In genomic region chr4:115433501-115433900, GRCh38 we compare ENCODE assay signal across 21 cellular contexts.
"Had no signal": no experiment of that assay in that cellular context is flagged by ENCODE, and none has a peak within 500 bp of the region (broad histone marks: within the 10 kb centered on the region; RNA-seq: fewer than 3 reads in every experiment).

No MANE protein-coding gene starts in this region.

- H3K27me3 ChIP-seq: neutrophil, right lobe of liver, stomach, transverse colon, vagina had no signal

- H3K4me3 ChIP-seq: right lobe of liver, skin epidermis, stomach, transverse colon, vagina had no signal

- H3K36me3 Mint-ChIP-seq: activated naive CD8-positive, alpha-beta T cell treated with anti-CD3 and anti-CD28 coated beads for 36 hours; stimulated activated memory B cell treated with anti-CD40 and anti-IgM and Interleukin-4, amounts not matched to agents 10 μg/mL and 1 μg/mL and 100 μg/mL, for 72 hours had no signal

- ATAC-seq: left colon; right lobe of liver; stimulated activated memory B cell treated with anti-CD40 and anti-IgM and Interleukin-4, amounts not matched to agents 10 μg/mL and 1 μg/mL and 100 μg/mL, for 72 hours had no signal

- H3K79me2 ChIP-seq: parathyroid adenoma had no signal

- H3K27ac ChIP-seq: neutrophil, parathyroid adenoma, right lobe of liver, skin epidermis, stomach, transverse colon, vagina had no signal

- H3K4me1 Mint-ChIP-seq: activated naive CD8-positive, alpha-beta T cell treated with anti-CD3 and anti-CD28 coated beads for 36 hours; nephron; stimulated activated memory B cell treated with anti-CD40 and anti-IgM and Interleukin-4, amounts not matched to agents 10 μg/mL and 1 μg/mL and 100 μg/mL, for 72 hours had no signal

- DNase-seq: activated CD4-positive, alpha-beta T cell treated with anti-CD3 and anti-CD28 coated beads for 4 hours; activated CD4-positive, alpha-beta T cell treated with anti-CD3 and anti-CD28 coated beads, Interleukin-2, amount 50 U/mL, for 48 hours; activated CD4-positive, CD25-positive, alpha-beta regulatory T cell; activated naive CD4-positive, alpha-beta T cell treated with Interleukin-2 at 50 U/mL for 16 hours; activated naive CD8-positive, alpha-beta T cell treated with anti-CD3 and anti-CD28 coated beads for 36 hours; activated T-cell treated with anti-CD3 and anti-CD28 coated beads, Interleukin-2, amount 50 U/mL, for 48 hours; foreskin fibroblast; left colon; midbrain; right lobe of liver; stimulated activated CD4-positive, alpha-beta T cell treated with anti-CD3 and anti-CD28 coated beads, Interleukin-15, amount 100 ng/mL, for 24 hours; stomach; T1000; transverse colon had no signal

- H3K27me3 Mint-ChIP-seq: activated naive CD8-positive, alpha-beta T cell treated with anti-CD3 and anti-CD28 coated beads for 36 hours; stimulated activated memory B cell treated with anti-CD40 and anti-IgM and Interleukin-4, amounts not matched to agents 10 μg/mL and 1 μg/mL and 100 μg/mL, for 72 hours had no signal

- H3K9me3 ChIP-seq: neutrophil, right lobe of liver, stomach, transverse colon, vagina had no signal

- H3K27ac Mint-ChIP-seq: activated naive CD8-positive, alpha-beta T cell treated with anti-CD3 and anti-CD28 coated beads for 36 hours; nephron; stimulated activated memory B cell treated with anti-CD40 and anti-IgM and Interleukin-4, amounts not matched to agents 10 μg/mL and 1 μg/mL and 100 μg/mL, for 72 hours; T-helper 1 cell treated with Interleukin-12 subunit alpha and Interleukin-12 subunit beta and Interleukin-4 antibody, amounts not matched to agents 30 μg/mL and 1 μg/mL, for 36 hours had no signal

- H3K4me1 ChIP-seq: parathyroid adenoma, right lobe of liver, stomach, transverse colon, vagina had no signal

- H3K4me3 Mint-ChIP-seq: activated naive CD8-positive, alpha-beta T cell treated with anti-CD3 and anti-CD28 coated beads for 36 hours; nephron; stimulated activated memory B cell treated with anti-CD40 and anti-IgM and Interleukin-4, amounts not matched to agents 10 μg/mL and 1 μg/mL and 100 μg/mL, for 72 hours; T-helper 1 cell treated with Interleukin-12 subunit alpha and Interleukin-12 subunit beta and Interleukin-4 antibody, amounts not matched to agents 30 μg/mL and 1 μg/mL, for 36 hours had no signal

- H3K9me3 Mint-ChIP-seq: activated naive CD8-positive, alpha-beta T cell treated with anti-CD3 and anti-CD28 coated beads for 36 hours; nephron; stimulated activated memory B cell treated with anti-CD40 and anti-IgM and Interleukin-4, amounts not matched to agents 10 μg/mL and 1 μg/mL and 100 μg/mL, for 72 hours; T-helper 1 cell treated with Interleukin-12 subunit alpha and Interleukin-12 subunit beta and Interleukin-4 antibody, amounts not matched to agents 30 μg/mL and 1 μg/mL, for 36 hours had no signal

- H3K36me3 ChIP-seq: neutrophil, right lobe of liver, stomach, transverse colon, vagina had no signal

- H3K9ac ChIP-seq: parathyroid adenoma had no signal

- H2AFZ ChIP-seq: parathyroid adenoma had no signal
